21 cellular contexts compared by ENCODE assay signal in genomic region chr16:86970279-86970678, GRCh38.
"Had no signal": no experiment of that assay in that cellular context is flagged by ENCODE, and none has a peak within 500 bp of the region (broad histone marks: within the 10 kb centered on the region; RNA-seq: fewer than 3 reads in every experiment).

No MANE protein-coding gene starts in this region.

- H3K4me3 Mint-ChIP-seq: activated CD4-positive, alpha-beta T cell treated with anti-CD3 and anti-CD28 coated beads for 36 hours; activated CD8-positive, alpha-beta T cell treated with anti-CD3 and anti-CD28 coated beads for 36 hours; activated naive CD4-positive, alpha-beta T cell treated with anti-CD3 and anti-CD28 coated beads, Interleukin-2, amount 50 U/mL, for 24 hours; T-helper 17 cell had no signal

- H3K36me3 Mint-ChIP-seq: activated naive CD4-positive, alpha-beta T cell treated with anti-CD3 and anti-CD28 coated beads, Interleukin-2, amount 50 U/mL, for 24 hours had no signal

- H3K4me3 ChIP-seq: breast epithelium, coronary artery, MG63 had no signal

- H3K27me3 ChIP-seq: breast epithelium, MG63 had no signal

- H3K27ac Mint-ChIP-seq: activated CD4-positive, alpha-beta T cell treated with anti-CD3 and anti-CD28 coated beads for 36 hours; activated CD8-positive, alpha-beta T cell treated with anti-CD3 and anti-CD28 coated beads for 36 hours; activated naive CD4-positive, alpha-beta T cell treated with anti-CD3 and anti-CD28 coated beads, Interleukin-2, amount 50 U/mL, for 24 hours; T-helper 17 cell had no signal

- H3K27ac ChIP-seq: breast epithelium, coronary artery, WERI-Rb-1 had no signal

- H3K36me3 ChIP-seq: breast epithelium, MG63, WERI-Rb-1 had no signal

- DNase-seq: activated CD4-positive, alpha-beta T cell treated with anti-CD3 and anti-CD28 coated beads for 36 hours; activated CD4-positive, alpha-beta T cell treated with anti-CD3 and anti-CD28 coated beads, Interleukin-2, amount 50 U/mL, for 1 hour; activated CD8-positive, alpha-beta memory T cell treated with anti-CD3 and anti-CD28 coated beads, Interleukin-2, amount 50 U/mL, for 48 hours; activated CD8-positive, alpha-beta T cell treated with anti-CD3 and anti-CD28 coated beads for 36 hours; activated effector memory CD4-positive, alpha-beta T cell treated with Interleukin-2 at 50 U/mL for 16 hours; activated naive CD4-positive, alpha-beta T cell; activated T-cell treated with anti-CD3 and anti-CD28 coated beads, Interleukin-2, amount 50 U/mL, for 1 hour; central memory CD4-positive, alpha-beta T cell; MG63; NCI-H1092 treated with DMSO at 0.1 percent for 48 hours; NCI-H1417 treated with DMSO at 0.1 percent for 48 hours; NCI-H2081; NCI-H446; NCI-H524; SIG-M5; T-helper 17 cell; T1000; WERI-Rb-1 had no signal

- H3K4me1 Mint-ChIP-seq: activated CD4-positive, alpha-beta T cell treated with anti-CD3 and anti-CD28 coated beads for 36 hours; activated naive CD4-positive, alpha-beta T cell treated with anti-CD3 and anti-CD28 coated beads, Interleukin-2, amount 50 U/mL, for 24 hours; T-helper 17 cell had no signal

- H3K9me3 ChIP-seq: breast epithelium, MG63 had no signal

- H3K9me3 Mint-ChIP-seq: activated CD8-positive, alpha-beta T cell treated with anti-CD3 and anti-CD28 coated beads for 36 hours; activated naive CD4-positive, alpha-beta T cell treated with anti-CD3 and anti-CD28 coated beads, Interleukin-2, amount 50 U/mL, for 24 hours had no signal

- H3K4me1 ChIP-seq: breast epithelium had no signal
